Comparison of ENCODE assay signal across 27 cellular contexts in genomic region chr9:121760571-121760970, GRCh38.
"Had no signal": no experiment of that assay in that cellular context is flagged by ENCODE, and none has a peak within 500 bp of the region (broad histone marks: within the 10 kb centered on the region; RNA-seq: fewer than 3 reads in every experiment).

No MANE protein-coding gene starts in this region.

- H3K9me3 ChIP-seq: neutrophil, pancreas, prostate gland, right atrium auricular region, right lobe of liver, sigmoid colon, stomach, tibial artery, transverse colon, upper lobe of right lung, uterus had no signal

- H3K27ac Mint-ChIP-seq: naive B cell; naive thymus-derived CD8-positive, alpha-beta T cell; natural killer cell treated with Interleukin-12 subunit alpha and Interleukin-12 subunit beta and Interleukin-15 and Interleukin-18, amount 100 ng/mL, for 72 hours; neural progenitor cell; stimulated activated effector memory CD8-positive, alpha-beta T cell treated with anti-CD3 and anti-CD28 coated beads, Interleukin-12 subunit alpha, Interleukin-12 subunit beta, amount 100 ng/mL, for 72 hours; stimulated activated naive B cell treated with anti-CD40 and anti-IgM and Interleukin-4, amounts not matched to agents 10 μg/mL and 1 μg/mL and 100 μg/mL, for 72 hours; stimulated activated naive CD8-positive, alpha-beta T cell treated with anti-CD3 and anti-CD28 coated beads, Interleukin-15, Interleukin-2, amounts not matched to agents 100 ng/mL and 50 ng/mL, for 24 hours; type B pancreatic cell had no signal

- H3K4me3 Mint-ChIP-seq: naive B cell; naive thymus-derived CD8-positive, alpha-beta T cell; natural killer cell treated with Interleukin-12 subunit alpha and Interleukin-12 subunit beta and Interleukin-15 and Interleukin-18, amount 100 ng/mL, for 72 hours; neural progenitor cell; stimulated activated effector memory CD8-positive, alpha-beta T cell treated with anti-CD3 and anti-CD28 coated beads, Interleukin-12 subunit alpha, Interleukin-12 subunit beta, amount 100 ng/mL, for 72 hours; stimulated activated naive B cell treated with anti-CD40 and anti-IgM and Interleukin-4, amounts not matched to agents 10 μg/mL and 1 μg/mL and 100 μg/mL, for 72 hours; stimulated activated naive CD8-positive, alpha-beta T cell treated with anti-CD3 and anti-CD28 coated beads, Interleukin-15, Interleukin-2, amounts not matched to agents 100 ng/mL and 50 ng/mL, for 24 hours; type B pancreatic cell had no signal

- ATAC-seq: naive thymus-derived CD8-positive, alpha-beta T cell; natural killer cell treated with Interleukin-12 subunit alpha and Interleukin-12 subunit beta and Interleukin-15 and Interleukin-18, amount 100 ng/mL, for 72 hours; pancreas; right lobe of liver; stimulated activated effector memory CD8-positive, alpha-beta T cell treated with anti-CD3 and anti-CD28 coated beads, Interleukin-12 subunit alpha, Interleukin-12 subunit beta, amount 100 ng/mL, for 72 hours; stimulated activated naive B cell treated with anti-CD40 and anti-IgM and Interleukin-4, amounts not matched to agents 10 μg/mL and 1 μg/mL and 100 μg/mL, for 72 hours; upper lobe of right lung had no signal

- H3K27ac ChIP-seq: neural progenitor cell, neutrophil, pancreas, prostate gland, right atrium auricular region, right lobe of liver, sigmoid colon, stomach, transverse colon, upper lobe of right lung, uterus had no signal

- H3K27me3 ChIP-seq: neural progenitor cell, neutrophil, pancreas, right atrium auricular region, right lobe of liver, sigmoid colon, stomach, tibial artery, transverse colon, upper lobe of right lung, uterus had no signal

- DNase-seq: naive B cell; naive thymus-derived CD8-positive, alpha-beta T cell; nucleus accumbens; retina; right lobe of liver; sigmoid colon; small intestine; stimulated activated CD4-positive, alpha-beta T cell treated with anti-CD3 and anti-CD28 coated beads, Interleukin-15, amount 100 ng/mL, for 24 hours; stimulated activated CD4-positive, alpha-beta T cell treated with anti-CD3 and anti-CD28 coated beads, Interleukin-2, amount 100 ng/mL, for 24 hours; stimulated activated CD4-positive, alpha-beta T cell treated with anti-CD3 and anti-CD28 coated beads, Interleukin-2, amount 100 ng/mL, for 48 hours; stimulated activated CD4-positive, alpha-beta T cell treated with anti-CD3 and anti-CD28 coated beads, Interleukin-4, amount 100 ng/mL, for 24 hours; stimulated activated naive B cell treated with anti-CD40 and anti-IgM and Interleukin-4, amounts not matched to agents 10 μg/mL and 1 μg/mL and 100 μg/mL, for 72 hours; stimulated activated naive CD4-positive, alpha-beta T cell treated with Interleukin-2 at 50 U/mL for 16 hours; stomach; tibial artery; transverse colon; upper lobe of right lung; uterus had no signal

- H3K27me3 Mint-ChIP-seq: naive B cell; naive thymus-derived CD8-positive, alpha-beta T cell; stimulated activated naive B cell treated with anti-CD40 and anti-IgM and Interleukin-4, amounts not matched to agents 10 μg/mL and 1 μg/mL and 100 μg/mL, for 72 hours; stimulated activated naive CD8-positive, alpha-beta T cell treated with anti-CD3 and anti-CD28 coated beads, Interleukin-15, Interleukin-2, amounts not matched to agents 100 ng/mL and 50 ng/mL, for 24 hours; type B pancreatic cell had no signal

- H3K4me1 Mint-ChIP-seq: naive B cell; naive thymus-derived CD8-positive, alpha-beta T cell; stimulated activated effector memory CD8-positive, alpha-beta T cell treated with anti-CD3 and anti-CD28 coated beads, Interleukin-12 subunit alpha, Interleukin-12 subunit beta, amount 100 ng/mL, for 72 hours; stimulated activated naive B cell treated with anti-CD40 and anti-IgM and Interleukin-4, amounts not matched to agents 10 μg/mL and 1 μg/mL and 100 μg/mL, for 72 hours had no signal

- H3K36me3 ChIP-seq: neural progenitor cell, neutrophil, prostate gland, uterus had no signal

- H3K9me3 Mint-ChIP-seq: naive B cell; naive thymus-derived CD8-positive, alpha-beta T cell; natural killer cell treated with Interleukin-12 subunit alpha and Interleukin-12 subunit beta and Interleukin-15 and Interleukin-18, amount 100 ng/mL, for 72 hours; neural progenitor cell; stimulated activated effector memory CD8-positive, alpha-beta T cell treated with anti-CD3 and anti-CD28 coated beads, Interleukin-12 subunit alpha, Interleukin-12 subunit beta, amount 100 ng/mL, for 72 hours; stimulated activated naive B cell treated with anti-CD40 and anti-IgM and Interleukin-4, amounts not matched to agents 10 μg/mL and 1 μg/mL and 100 μg/mL, for 72 hours; stimulated activated naive CD8-positive, alpha-beta T cell treated with anti-CD3 and anti-CD28 coated beads, Interleukin-15, Interleukin-2, amounts not matched to agents 100 ng/mL and 50 ng/mL, for 24 hours; type B pancreatic cell had no signal

- H3K36me3 Mint-ChIP-seq: naive B cell; naive thymus-derived CD8-positive, alpha-beta T cell; natural killer cell treated with Interleukin-12 subunit alpha and Interleukin-12 subunit beta and Interleukin-15 and Interleukin-18, amount 100 ng/mL, for 72 hours; stimulated activated effector memory CD8-positive, alpha-beta T cell treated with anti-CD3 and anti-CD28 coated beads, Interleukin-12 subunit alpha, Interleukin-12 subunit beta, amount 100 ng/mL, for 72 hours; stimulated activated naive B cell treated with anti-CD40 and anti-IgM and Interleukin-4, amounts not matched to agents 10 μg/mL and 1 μg/mL and 100 μg/mL, for 72 hours had no signal

- H3K4me1 ChIP-seq: prostate gland had no signal

- H3K4me3 ChIP-seq: neural progenitor cell, pancreas, prostate gland, right atrium auricular region, right lobe of liver, sigmoid colon, stomach, tibial artery, transverse colon, upper lobe of right lung, uterus had no signal
